ENCODE assay signal across 18 cellular contexts in the genomic region with DNA sequence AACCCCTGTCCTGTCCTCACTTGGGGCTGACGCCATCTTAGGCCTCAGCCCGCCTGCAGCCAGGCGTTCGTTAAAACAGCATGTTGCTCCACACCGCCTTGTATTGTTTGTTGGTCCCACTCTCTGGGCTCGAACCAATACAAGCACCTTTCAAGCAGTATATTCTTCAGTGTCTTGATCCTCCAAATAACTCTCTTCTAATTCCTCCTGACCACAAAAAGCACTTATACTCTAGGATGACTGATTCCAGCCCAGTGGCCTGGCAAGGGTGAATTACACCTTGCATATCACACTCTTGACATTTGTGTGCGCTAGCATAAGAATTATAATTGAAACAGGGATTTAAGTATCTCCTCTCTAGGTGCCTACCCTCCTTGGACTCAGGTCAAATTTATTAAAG. TPM values are rescaled to one million over a fixed set of nuclear protein-coding genes. Genes with fewer than 3 reads are reported as not detected.
DNase-seq lines count a peak whose midpoint lies in the region; ATAC-seq, FAIRE-seq and TF ChIP-seq lines count a peak whose summit lies in the region.
"Had no signal": no experiment of that assay in that cellular context is flagged by ENCODE, and none has a peak within 500 bp of the region (broad histone marks: within the 10 kb centered on the region; RNA-seq: fewer than 3 reads in every experiment).

No MANE protein-coding gene starts in this region.

- TF ChIP-seq POLR2A in K562 (conservative IDR thresholded peaks at IDR 0.05) = no peak

- no peak overlapping the region for H3K4me3 ChIP-seq in K562
- no peak overlapping the region for H3K4me3 ChIP-seq in smooth muscle cell
- H3K4me3 ChIP-seq: BLaER1 treated with 17β-estradiol and CSF1 and Interleukin-3, amounts not matched to agents 10 nM and 100 nM had no signal

- FAIRE-seq in K562 (lab: Jason Lieb, UNC) = no peak

- POLR2A ChIA-PET in K562 (lab: Yijun Ruan, JAX) = interaction anchor here (0.7 kb wide), 1 partner anchor 317 kb away, joined by 3 read pairs; no protein-coding TSS in a partner anchor
- POLR2A ChIA-PET in CD4-positive, alpha-beta T cell (lab: Charles Lee) = no interaction called here

- H3K4me1 Mint-ChIP-seq in CD4-positive, alpha-beta T cell (ENCODE audit: low read depth) = no peaks in the 10 kb centered on the region

- intact Hi-C loops in K562 (cut with micrococcal nuclease) = loop anchor here (10.0 kb wide), 1 partner anchor 1473 kb away; no protein-coding TSS in a partner anchor
- intact Hi-C loops in CD4-positive, alpha-beta T cell (cut with DNase I, micrococcal nuclease) = loop anchor here in 1 of 2 experiments (10.0 kb wide), 1 partner anchor 1707 kb away; no protein-coding TSS in a partner anchor

- no peak for TF ChIP-seq RAD21 in K562 (CRISPR knock-in tag; conservative IDR thresholded peaks at IDR 0.05 in 1 of 2, IDR thresholded peaks at IDR 0.05 in 1 of 2)

- no peaks in the 10 kb centered on the region for H3F3A ChIP-seq in smooth muscle cell (ENCODE audit: low read depth)

- peak overlapping the region; percentile 72 for H2AFZ ChIP-seq in K562 (ENCODE audit: low read depth, low read length)
- peak overlapping the region; percentile 4 for H2AFZ ChIP-seq in smooth muscle cell (ENCODE audit: low read depth)

- no peaks in the 10 kb centered on the region for H3K27me3 Mint-ChIP-seq in CD4-positive, alpha-beta T cell

- no peak overlapping the region for H3K4me3 Mint-ChIP-seq in CD4-positive, alpha-beta T cell
- H3K4me3 Mint-ChIP-seq: CD4-positive, CD25-positive, alpha-beta regulatory T cell; HFFc6 had no signal

- peak; percentile 41 for DNase-seq in DMS79 treated with DMSO at 0.1 percent for 48 hours (lab: John Stamatoyannopoulos, UW)
- DNase-seq in NCI-H187 treated with DMSO at 0.1 percent for 48 hours (lab: John Stamatoyannopoulos, UW) = peak; percentile 47
- DNase-seq in K562 (ENCODE audit: extremely low read depth in 1 of 4, low spot score in 3 of 4) = no peak
- no peak for DNase-seq in smooth muscle cell (lab: John Stamatoyannopoulos, UW; ENCODE audit: unreplicated experiment)
- DNase-seq in CD4-positive, alpha-beta T cell = no peak
- DNase-seq in COR-L47 (lab: John Stamatoyannopoulos, UW) = no peak
- DNase-seq: ACHN; CD4-positive, CD25-positive, alpha-beta regulatory T cell; DMS153; GF-D8; HCEC 1CT; HFFc6 had no signal

- H3K9me3 Mint-ChIP-seq in CD4-positive, alpha-beta T cell = no peaks in the 10 kb centered on the region
- H3K9me3 Mint-ChIP-seq: CD4-positive, CD25-positive, alpha-beta regulatory T cell; HFFc6 had no signal

- ATAC-seq in K562 (no peak), GM21423 (IDR thresholded peaks at IDR 0.05; ENCODE audit: unreplicated experiment) (no peak), HG03469 (IDR thresholded peaks at IDR 0.05; ENCODE audit: unreplicated experiment) (no peak)
- ATAC-seq in CD4-positive, alpha-beta T cell (ENCODE audit: poor library complexity) = no peak

- H3K27ac ChIP-seq in K562 (ENCODE audit: extremely low read depth, low read depth, low read length) = no peak overlapping the region
- H3K27ac ChIP-seq in smooth muscle cell (ENCODE audit: low read depth) = no peak overlapping the region
- H3K27ac ChIP-seq in CD4-positive, alpha-beta T cell (ENCODE audit: low read depth, low read length) = no peak overlapping the region
- H3K27ac ChIP-seq: BLaER1 treated with 17β-estradiol and CSF1 and Interleukin-3, amounts not matched to agents 10 nM and 100 nM; HL-60 had no signal

- H3K4me2 ChIP-seq in K562 (ENCODE audit: insufficient read depth, low read length) (no peak overlapping the region; the same call in 1 of the 2 replicates), smooth muscle cell (no peak overlapping the region)
- H3K4me2 ChIP-seq: BLaER1 treated with 17β-estradiol and CSF1 and Interleukin-3, amounts not matched to agents 10 nM and 100 nM had no signal

- no peaks in the 10 kb centered on the region for H3K9me1 ChIP-seq in K562 (ENCODE audit: control insufficient read depth, insufficient read depth, low read length)

- H4K20me1 ChIP-seq in K562 (replicated peaks; ENCODE audit: control insufficient read depth, insufficient read depth, low read length) (no peaks in the 10 kb centered on the region), smooth muscle cell (ENCODE audit: low read depth) (no peaks in the 10 kb centered on the region)
- H4K20me1 ChIP-seq: BLaER1 treated with 17β-estradiol and CSF1 and Interleukin-3, amounts not matched to agents 10 nM and 100 nM had no signal

- H3K4me1 ChIP-seq in K562 (replicated peaks in 1 of 2; ENCODE audit: control insufficient read depth in 2 of 2, insufficient read depth in 2 of 2, low read length in 2 of 2) (no peaks in the 10 kb centered on the region), smooth muscle cell (ENCODE audit: low read depth) (no peaks in the 10 kb centered on the region)
- H3K4me1 ChIP-seq: BLaER1 treated with 17β-estradiol and CSF1 and Interleukin-3, amounts not matched to agents 10 nM and 100 nM had no signal

- H3K79me2 ChIP-seq in K562 (ENCODE audit: control insufficient read depth, insufficient read depth, low read length) (no peaks in the 10 kb centered on the region), smooth muscle cell (ENCODE audit: low read depth) (no peaks in the 10 kb centered on the region)

- H3K27me3 ChIP-seq in K562 (ENCODE audit: control insufficient read depth in 2 of 2, insufficient read depth in 2 of 2, low read length in 2 of 2) (no peaks in the 10 kb centered on the region), smooth muscle cell (ENCODE audit: low read depth) (no peaks in the 10 kb centered on the region)
- no peaks in the 10 kb centered on the region for H3K27me3 ChIP-seq in CD4-positive, alpha-beta T cell (ENCODE audit: control insufficient read depth, insufficient read depth, low read length)
- H3K27me3 ChIP-seq: BLaER1 treated with 17β-estradiol and CSF1 and Interleukin-3, amounts not matched to agents 10 nM and 100 nM had no signal

- WGBS in K562 (ENCODE audit: insufficient coverage, low coverage, missing lambda C conversion rate) = 7% methylated on average over 7 of the region's 7 CpGs
- 79% methylated on average over 7 of the region's 7 CpGs for whole genome bisulfite sequencing in smooth muscle cell (ENCODE audit: low lambda C conversion rate)

- in situ Hi-C loops in K562 (cut with MboI) = loop anchor here (25.0 kb wide), 1 partner anchor 1486 kb away; no protein-coding TSS in a partner anchor

- H3K9ac ChIP-seq in K562 (ENCODE audit: insufficient read depth in 1 of 2, low read depth in 2 of 2, low read length in 2 of 2) = no peak overlapping the region
- no peak overlapping the region for H3K9ac ChIP-seq in smooth muscle cell (ENCODE audit: low read depth)
- H3K9ac ChIP-seq: BLaER1 treated with 17β-estradiol and CSF1 and Interleukin-3, amounts not matched to agents 10 nM and 100 nM had no signal

- no TSS peak for BruUV-seq in K562 (replicated peaks; lab: Mats Ljungman, UMichigan)

- TF ChIP-seq CTCF in K562 (IDR thresholded peaks at IDR 0.05 in 2 of 3, conservative IDR thresholded peaks at IDR 0.05 in 1 of 3; ENCODE audit: insufficient read depth in 2 of 3, low read depth in 1 of 3, low read length in 3 of 3) = no peak
- no peak for TF ChIP-seq CTCF in smooth muscle cell (IDR thresholded peaks at IDR 0.05; ENCODE audit: borderline replicate concordance, insufficient read depth, poor library complexity, severe bottlenecking)
- no peak for TF ChIP-seq CTCF in CD4-positive, alpha-beta T cell (IDR thresholded peaks at IDR 0.05)

- no peak overlapping the region for H3K27ac Mint-ChIP-seq in CD4-positive, alpha-beta T cell
- H3K27ac Mint-ChIP-seq: CD4-positive, CD25-positive, alpha-beta regulatory T cell; HFFc6 had no signal

- CTCF ChIA-PET in K562 (lab: Yijun Ruan, JAX; ENCODE audit: low intra/inter-chr PET ratio) = no interaction called here
- CTCF ChIA-PET in CD4-positive, alpha-beta T cell (lab: Charles Lee) = no interaction called here

- H3K36me3 ChIP-seq in K562 (ENCODE audit: control insufficient read depth, insufficient read depth, low read length) (no peaks in the 10 kb centered on the region), smooth muscle cell (ENCODE audit: low read depth) (no peaks in the 10 kb centered on the region)
- H3K36me3 ChIP-seq: BLaER1 treated with 17β-estradiol and CSF1 and Interleukin-3, amounts not matched to agents 10 nM and 100 nM had no signal

- no peak for TF ChIP-seq EP300 in K562 (IDR thresholded peaks at IDR 0.05; ENCODE audit: low read length)

- no peaks in the 10 kb centered on the region for H3K9me3 ChIP-seq in K562 (replicated peaks; ENCODE audit: control insufficient read depth, insufficient read depth, low read depth, low read length)
- no peaks in the 10 kb centered on the region for H3K9me3 ChIP-seq in smooth muscle cell (replicated peaks; ENCODE audit: low read depth)
- H3K9me3 ChIP-seq in CD4-positive, alpha-beta T cell (ENCODE audit: control insufficient read depth, low read length) = no peaks in the 10 kb centered on the region
- H3K9me3 ChIP-seq: BLaER1 treated with 17β-estradiol and CSF1 and Interleukin-3, amounts not matched to agents 10 nM and 100 nM had no signal

- no peaks in the 10 kb centered on the region for H3K36me3 Mint-ChIP-seq in CD4-positive, alpha-beta T cell (ENCODE audit: low read depth)
- H3K36me3 Mint-ChIP-seq: CD4-positive, CD25-positive, alpha-beta regulatory T cell had no signal

RNA-seq across cellular contexts. Expression of gene CCER1, which starts 7.1 kb away (rescaled TPM):
- not detected in 2 replicates for total RNA-seq in K562 (2011; cell fraction: chromatin; rRNA removed; ENCODE audit: low replicate concordance)
- not detected in 2 replicates for total RNA-seq in K562 (2011; cell fraction: nucleolus; rRNA removed)
- total RNA-seq in K562 (2011; cell fraction: nucleoplasm; rRNA removed) = not detected in 2 replicates
- total RNA-seq in K562 (2014; rRNA removed) (not detected in 2 replicates), K562 (2014; rRNA removed; fragmentation: Illumina TruSeq; extraction: Trizol) (not detected in 2 replicates), K562 (2015; rRNA removed; fragmentation: Illumina TruSeq; extraction: Trizol) (not detected in 2 replicates), K562 (2021) (not detected in 2 replicates), smooth muscle cell (not detected in 2 replicates)
- polyA plus RNA-seq in K562 (2011; rRNA removed) (not detected in 2 replicates), K562 (2014; fragmentation: Illumina TruSeq; extraction: Trizol) (not detected in 2 replicates), K562 (2014; fragmentation: Nextera tagmentation; extraction: Ambion mirVana) (not detected), K562 (2014; rRNA removed) (not detected in 2 replicates), smooth muscle cell (not detected in 2 replicates)
- polyA plus RNA-seq in K562 (2011; cell fraction: cytosol; rRNA removed) = not detected in 2 replicates
- polyA plus RNA-seq in K562 (2011; cell fraction: nucleus; rRNA removed) = not detected in 2 replicates
- not detected in 2 replicates for polyA plus RNA-seq in K562 (2012)
- polyA minus RNA-seq in K562 (2011; rRNA and poly(A)+ RNA removed) = not detected in 2 replicates
- not detected in 2 replicates for polyA minus RNA-seq in K562 (2011; cell fraction: cytosol; rRNA and poly(A)+ RNA removed)
- polyA minus RNA-seq in K562 (2011; cell fraction: nucleus; rRNA and poly(A)+ RNA removed) = not detected in 2 replicates
- not detected for total RNA-seq in CD4-positive, alpha-beta T cell
- total RNA-seq: A172; CD4-positive, CD25-positive, alpha-beta regulatory T cell; H4; HFFc6 had no signal
- polyA plus RNA-seq: CD4-positive, CD25-positive, alpha-beta regulatory T cell had no signal

RNA-seq across cellular contexts. Expression of gene EPYC, which starts 56.9 kb away (rescaled TPM):
- total RNA-seq in K562 (2011; cell fraction: chromatin; rRNA removed; ENCODE audit: low replicate concordance) = not detected in 2 replicates
- total RNA-seq in K562 (2011; cell fraction: nucleolus; rRNA removed) = not detected in 2 replicates
- not detected in 2 replicates for total RNA-seq in K562 (2011; cell fraction: nucleoplasm; rRNA removed)
- total RNA-seq in K562 (2014; rRNA removed) (not detected in 2 replicates), K562 (2014; rRNA removed; fragmentation: Illumina TruSeq; extraction: Trizol) (not detected in 2 replicates), K562 (2015; rRNA removed; fragmentation: Illumina TruSeq; extraction: Trizol) (not detected in 2 replicates), K562 (2021) (not detected in 2 replicates), smooth muscle cell (0.13 and 2.0 TPM in 2 replicates)
- polyA plus RNA-seq in K562 (2011; rRNA removed) (not detected in 2 replicates), K562 (2014; fragmentation: Illumina TruSeq; extraction: Trizol) (not detected in 2 replicates), K562 (2014; fragmentation: Nextera tagmentation; extraction: Ambion mirVana) (not detected), K562 (2014; rRNA removed) (not detected in 2 replicates), smooth muscle cell (1.1 and 1.2 TPM in 2 replicates)
- not detected in 2 replicates for polyA plus RNA-seq in K562 (2011; cell fraction: cytosol; rRNA removed)
- not detected in 2 replicates for polyA plus RNA-seq in K562 (2011; cell fraction: nucleus; rRNA removed)
- polyA plus RNA-seq in K562 (2012) = not detected in 2 replicates
- not detected in 2 replicates for polyA minus RNA-seq in K562 (2011; rRNA and poly(A)+ RNA removed)
- not detected in 2 replicates for polyA minus RNA-seq in K562 (2011; cell fraction: cytosol; rRNA and poly(A)+ RNA removed)
- polyA minus RNA-seq in K562 (2011; cell fraction: nucleus; rRNA and poly(A)+ RNA removed) = not detected in 2 replicates
- not detected for total RNA-seq in CD4-positive, alpha-beta T cell
- total RNA-seq: A172; CD4-positive, CD25-positive, alpha-beta regulatory T cell; HFFc6 had no signal
- polyA plus RNA-seq: CD4-positive, CD25-positive, alpha-beta regulatory T cell had no signal

Comparison
In these comparisons a context has a peak if more than half of its experiments do, and no peak if none do; other contexts are left out.
1. DNase-seq: peak in DMS79 treated with DMSO at 0.1 percent for 48 hours (single experiment) and NCI-H187 treated with DMSO at 0.1 percent for 48 hours (single experiment); none in K562 (0 of 4), smooth muscle cell (single experiment), CD4-positive, alpha-beta T cell (0 of 10) and COR-L47 (single experiment).